ENCODE assay signal across 15 cellular contexts in genomic region chr17:17557796-17558195, GRCh38.
"Had no signal": no experiment of that assay in that cellular context is flagged by ENCODE, and none has a peak within 500 bp of the region (broad histone marks: within the 10 kb centered on the region; RNA-seq: fewer than 3 reads in every experiment).

No MANE protein-coding gene starts in this region.

- H3K4me3 Mint-ChIP-seq: activated naive CD8-positive, alpha-beta T cell; activated T-cell treated with anti-CD3 and anti-CD28 coated beads, Interleukin-2, amount 50 U/mL, for 4 hours; natural killer cell treated with Interleukin-12 subunit alpha and Interleukin-12 subunit beta and Interleukin-15 and Interleukin-18, amount 100 ng/mL, for 72 hours; T-helper 2 cell treated with Interferon-gamma antibody and Interleukin-4, amounts not matched to agents 5 μg/mL and 100 μg/mL, for 36 hours had no signal

- H3K36me3 Mint-ChIP-seq: activated naive CD8-positive, alpha-beta T cell; natural killer cell treated with Interleukin-12 subunit alpha and Interleukin-12 subunit beta and Interleukin-15 and Interleukin-18, amount 100 ng/mL, for 72 hours had no signal

- H3K27ac ChIP-seq: esophagus muscularis mucosa, SJCRH30, transverse colon had no signal

- H3K27ac Mint-ChIP-seq: activated naive CD8-positive, alpha-beta T cell; natural killer cell treated with Interleukin-12 subunit alpha and Interleukin-12 subunit beta and Interleukin-15 and Interleukin-18, amount 100 ng/mL, for 72 hours; T-helper 2 cell treated with Interferon-gamma antibody and Interleukin-4, amounts not matched to agents 5 μg/mL and 100 μg/mL, for 36 hours had no signal

- H3K9me3 Mint-ChIP-seq: activated T-cell treated with anti-CD3 and anti-CD28 coated beads, Interleukin-2, amount 50 U/mL, for 4 hours; natural killer cell treated with Interleukin-12 subunit alpha and Interleukin-12 subunit beta and Interleukin-15 and Interleukin-18, amount 100 ng/mL, for 72 hours; T-helper 2 cell treated with Interferon-gamma antibody and Interleukin-4, amounts not matched to agents 5 μg/mL and 100 μg/mL, for 36 hours had no signal

- H3K4me1 ChIP-seq: transverse colon had no signal

- H3K9me3 ChIP-seq: esophagus muscularis mucosa, mucosa of descending colon, SJCRH30, transverse colon had no signal

- DNase-seq: activated CD4-positive, alpha-beta T cell treated with anti-CD3 and anti-CD28 coated beads, Interleukin-2, amount 50 U/mL, for 4 hours; activated gamma-delta T cell; activated T-cell treated with anti-CD3 and anti-CD28 coated beads, Interleukin-2, amount 50 U/mL, for 4 hours; foreskin fibroblast; mucosa of descending colon; occipital lobe; SJCRH30; stimulated activated CD4-positive, alpha-beta T cell treated with anti-CD3 and anti-CD28 coated beads, Interleukin-4, amount 100 ng/mL, for 4 hours; transverse colon had no signal

- ATAC-seq: activated CD4-positive, CD25-positive, alpha-beta regulatory T cell treated with anti-CD3 and anti-CD28 coated beads, Interleukin-2, amount 50 U/mL, for 24 hours; activated T-cell treated with anti-CD3 and anti-CD28 coated beads, Interleukin-2, amount 50 U/mL, for 4 hours; mucosa of descending colon; natural killer cell treated with Interleukin-12 subunit alpha and Interleukin-12 subunit beta and Interleukin-15 and Interleukin-18, amount 100 ng/mL, for 72 hours had no signal

- H3K4me3 ChIP-seq: esophagus muscularis mucosa, lung, mucosa of descending colon, SJCRH30, transverse colon had no signal

- H3K27me3 Mint-ChIP-seq: activated naive CD8-positive, alpha-beta T cell; natural killer cell treated with Interleukin-12 subunit alpha and Interleukin-12 subunit beta and Interleukin-15 and Interleukin-18, amount 100 ng/mL, for 72 hours had no signal

- H3K27me3 ChIP-seq: esophagus muscularis mucosa, SJCRH30, transverse colon had no signal

- H3K36me3 ChIP-seq: esophagus muscularis mucosa, SJCRH30, transverse colon had no signal
